Comparison of ENCODE assay signal across 1 cellular context in genomic region chr19:47106819-47107200, GRCh38.
TF ChIP-seq lines count a peak whose summit lies in the region.

No MANE protein-coding gene starts in this region.

TF ChIP-seq in GM12878, 131 proteins besides CTCF, POLR2A, EP300 and RAD21:
- no peak for TF ChIP-seq SREBF1 (IDR thresholded peaks at IDR 0.05; ENCODE audit: low read length)
- TF ChIP-seq, protein P1, sequence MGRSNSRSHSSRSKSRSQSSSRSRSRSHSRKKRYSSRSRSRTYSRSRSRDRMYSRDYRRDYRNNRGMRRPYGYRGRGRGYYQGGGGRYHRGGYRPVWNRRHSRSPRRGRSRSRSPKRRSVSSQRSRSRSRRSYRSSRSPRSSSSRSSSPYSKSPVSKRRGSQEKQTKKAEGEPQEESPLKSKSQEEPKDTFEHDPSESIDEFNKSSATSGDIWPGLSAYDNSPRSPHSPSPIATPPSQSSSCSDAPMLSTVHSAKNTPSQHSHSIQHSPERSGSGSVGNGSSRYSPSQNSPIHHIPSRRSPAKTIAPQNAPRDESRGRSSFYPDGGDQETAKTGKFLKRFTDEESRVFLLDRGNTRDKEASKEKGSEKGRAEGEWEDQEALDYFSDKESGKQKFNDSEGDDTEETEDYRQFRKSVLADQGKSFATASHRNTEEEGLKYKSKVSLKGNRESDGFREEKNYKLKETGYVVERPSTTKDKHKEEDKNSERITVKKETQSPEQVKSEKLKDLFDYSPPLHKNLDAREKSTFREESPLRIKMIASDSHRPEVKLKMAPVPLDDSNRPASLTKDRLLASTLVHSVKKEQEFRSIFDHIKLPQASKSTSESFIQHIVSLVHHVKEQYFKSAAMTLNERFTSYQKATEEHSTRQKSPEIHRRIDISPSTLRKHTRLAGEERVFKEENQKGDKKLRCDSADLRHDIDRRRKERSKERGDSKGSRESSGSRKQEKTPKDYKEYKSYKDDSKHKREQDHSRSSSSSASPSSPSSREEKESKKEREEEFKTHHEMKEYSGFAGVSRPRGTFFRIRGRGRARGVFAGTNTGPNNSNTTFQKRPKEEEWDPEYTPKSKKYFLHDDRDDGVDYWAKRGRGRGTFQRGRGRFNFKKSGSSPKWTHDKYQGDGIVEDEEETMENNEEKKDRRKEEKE (IDR thresholded peaks at IDR 0.05) = no peak
- no peak for TF ChIP-seq HDGF (IDR thresholded peaks at IDR 0.05)
- TF ChIP-seq PBX3 (IDR thresholded peaks at IDR 0.05; ENCODE audit: insufficient replicate concordance, low read depth, low read length) = no peak
